In the genomic region with DNA sequence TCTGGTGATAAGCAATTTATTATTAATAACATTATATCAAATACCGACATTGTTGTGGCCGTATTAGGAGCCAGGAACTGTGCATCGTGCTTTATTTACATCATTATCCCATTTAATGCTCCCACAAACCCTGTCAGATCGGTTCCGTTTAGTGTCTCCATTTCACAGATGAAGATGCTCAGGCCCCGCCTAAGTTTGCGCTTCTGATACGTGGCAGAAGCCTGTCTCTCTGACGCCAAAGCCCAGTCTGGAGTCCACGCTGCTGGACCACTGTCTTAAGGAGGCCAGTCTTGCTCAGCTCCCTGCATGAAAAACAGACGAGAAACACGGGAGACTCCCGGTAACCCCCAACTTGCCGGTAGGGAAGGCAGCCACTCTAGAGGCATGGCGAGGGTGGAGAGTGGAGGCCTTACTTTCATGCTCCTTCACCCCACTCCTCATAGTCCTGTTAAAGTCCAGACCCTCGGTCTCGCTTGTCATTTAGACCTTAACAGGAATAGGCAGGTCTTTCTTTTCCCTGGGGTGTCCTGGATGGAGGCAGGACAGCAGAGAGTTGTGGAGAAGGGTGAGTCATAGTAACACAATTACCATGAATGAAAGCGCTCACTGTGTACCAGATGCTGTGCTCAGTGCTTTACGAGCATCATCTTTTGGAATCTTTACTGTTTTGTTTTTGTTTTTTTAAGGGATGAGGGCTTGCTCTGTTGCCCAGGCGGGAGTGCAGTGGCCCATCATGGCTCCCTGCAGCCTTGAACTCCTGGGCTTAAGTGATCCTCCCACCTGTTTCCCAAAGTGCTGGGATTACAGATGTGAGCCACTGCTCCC, we compare ENCODE assay signal across 8 cellular contexts. TPM values are rescaled to one million over a fixed set of nuclear protein-coding genes. Genes with fewer than 3 reads are reported as not detected.
DNase-seq lines count a peak whose midpoint lies in the region; ATAC-seq and TF ChIP-seq lines count a peak whose summit lies in the region.

No MANE protein-coding gene starts in this region.

- peaks cover 5 to 11% of the 10 kb centered on the region in 2 donors for H3K36me3 Mint-ChIP-seq in activated T-cell treated with anti-CD3 and anti-CD28 coated beads, Interleukin-2, amount 50 U/mL, for 72 hours (ENCODE audit: insufficient read depth in 2 of 2)

- H3K27ac Mint-ChIP-seq in activated T-cell treated with anti-CD3 and anti-CD28 coated beads, Interleukin-2, amount 50 U/mL, for 72 hours = peak overlapping the region; percentile 96

- ATAC-seq in HG02885 (IDR thresholded peaks at IDR 0.05; ENCODE audit: poor library complexity, unreplicated experiment) = peak; percentile 32
- peak; percentile 50 to 67 for ATAC-seq in activated T-cell treated with anti-CD3 and anti-CD28 coated beads, Interleukin-2, amount 50 U/mL, for 72 hours (replicated peaks in 1 of 2)

- peak overlapping the region; percentile 98 for H3K4me3 Mint-ChIP-seq in activated T-cell treated with anti-CD3 and anti-CD28 coated beads, Interleukin-2, amount 50 U/mL, for 72 hours

- no peaks in the 10 kb centered on the region for H3K27me3 Mint-ChIP-seq in activated T-cell treated with anti-CD3 and anti-CD28 coated beads, Interleukin-2, amount 50 U/mL, for 72 hours (ENCODE audit: low read depth)

- DNase-seq in NCI-H146 (lab: John Stamatoyannopoulos, UW) (peak; percentile 32), NCI-H146 treated with DMSO at 0.1 percent for 48 hours (lab: John Stamatoyannopoulos, UW; ENCODE audit: unreplicated experiment) (no peak), NCI-H748 (lab: John Stamatoyannopoulos, UW; ENCODE audit: unreplicated experiment) (peak; percentile 63), fibroblast of mammary gland (ENCODE audit: low read depth) (peak; percentile 92), myocyte (ENCODE audit: low read depth) (peak; percentile 77), substantia nigra (lab: John Stamatoyannopoulos, UW) (peak in 47 of 49 donors; percentile 8 to 80 (median 56))
- DNase-seq in activated T-cell treated with anti-CD3 and anti-CD28 coated beads, Interleukin-2, amount 50 U/mL, for 72 hours = peak; percentile 50 to 57

- peaks cover 60% of the 10 kb centered on the region for H3K4me1 Mint-ChIP-seq in activated T-cell treated with anti-CD3 and anti-CD28 coated beads, Interleukin-2, amount 50 U/mL, for 72 hours (ENCODE audit: low read depth)

- H3K4me3 ChIP-seq in fibroblast of mammary gland (ENCODE audit: control insufficient read depth, low read depth, low read length) = peak overlapping the region; percentile 77

- peaks cover 0 to 3% of the 10 kb centered on the region in 2 donors for H3K9me3 Mint-ChIP-seq in activated T-cell treated with anti-CD3 and anti-CD28 coated beads, Interleukin-2, amount 50 U/mL, for 72 hours

- no peak for TF ChIP-seq CTCF in fibroblast of mammary gland (conservative IDR thresholded peaks at IDR 0.05; ENCODE audit: control insufficient read depth, insufficient read depth, low read depth, low read length)

- peak overlapping the region; percentile 97 for H3K27ac ChIP-seq in substantia nigra (ENCODE audit: low read depth, low read length, poor library complexity, severe bottlenecking)

RNA-seq across cellular contexts. Expression of a gene that starts 0.9 kb away (rescaled TPM):
- 10 to 100 TPM; 46.9 TPM for total RNA-seq in activated T-cell treated with anti-CD3 and anti-CD28 coated beads, Interleukin-2, amount 50 U/mL, for 72 hours
- 94.8 and 106 TPM in 2 replicates for total RNA-seq in myocyte
- 94.9 TPM for polyA plus RNA-seq in myocyte (2012)

RNA-seq across cellular contexts. Expression of a gene that starts 29.3 kb away (rescaled TPM):
- total RNA-seq in activated T-cell treated with anti-CD3 and anti-CD28 coated beads, Interleukin-2, amount 50 U/mL, for 72 hours = 10 to 100 TPM; 39.4 TPM
- 96.8 and 109 TPM in 2 replicates for total RNA-seq in myocyte
- polyA plus RNA-seq in myocyte (2012) = 40.3 TPM

RNA-seq across cellular contexts. Expression of a gene that starts 29.9 kb away (rescaled TPM):
- total RNA-seq in activated T-cell treated with anti-CD3 and anti-CD28 coated beads, Interleukin-2, amount 50 U/mL, for 72 hours = 10 to 100 TPM; 22.1 to 22.2 TPM
- total RNA-seq in myocyte = 19.2 and 19.8 TPM in 2 replicates
- 7.0 TPM for polyA plus RNA-seq in myocyte (2012)
